ENCODE assay signal across 8 cellular contexts in the genomic region with DNA sequence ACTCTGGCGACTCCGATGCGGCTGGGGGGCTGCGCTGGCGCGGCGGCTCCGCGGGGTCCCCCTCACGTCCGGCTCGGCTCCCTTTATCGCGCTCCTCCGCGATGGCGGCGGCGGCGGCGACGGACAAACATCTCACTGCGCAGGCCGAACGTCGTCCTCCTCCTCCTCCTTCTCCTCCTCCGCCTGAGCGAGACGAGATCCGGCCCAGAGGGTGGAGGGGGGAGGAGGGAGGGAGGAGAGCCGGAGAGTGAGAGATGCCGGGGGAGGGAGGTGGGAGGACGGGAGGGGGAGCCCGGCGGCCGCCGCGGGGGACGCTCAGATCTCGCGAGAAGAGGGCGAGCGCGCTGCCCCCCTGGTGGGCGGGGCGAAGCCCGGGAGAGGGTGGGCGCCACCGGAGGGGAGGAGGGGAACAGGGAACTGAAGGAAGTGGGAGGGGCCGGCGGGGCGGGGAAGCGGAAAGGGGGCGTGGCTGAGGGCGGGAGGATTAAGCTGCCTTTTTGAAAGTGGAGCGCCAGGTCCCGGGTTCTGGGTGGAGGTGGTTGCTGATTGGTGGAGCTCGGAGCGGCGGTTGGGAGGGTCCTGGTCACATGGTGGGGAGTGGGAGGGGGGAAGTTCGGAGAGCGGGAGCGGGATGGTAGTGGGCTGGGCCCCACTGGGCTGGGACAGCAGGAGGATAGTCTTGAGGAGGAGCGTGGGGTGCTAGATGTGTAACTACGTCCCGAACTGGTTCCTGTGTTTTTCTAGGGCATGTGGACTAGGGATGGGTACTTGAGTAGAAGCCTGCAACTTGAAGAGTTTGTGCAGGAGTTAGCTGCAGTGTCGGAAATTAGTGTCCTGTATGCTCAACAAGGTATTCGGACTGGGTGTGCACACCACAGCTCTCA. TPM values are rescaled to one million over a fixed set of nuclear protein-coding genes. Genes with fewer than 3 reads are reported as not detected.
DNase-seq lines count a peak whose midpoint lies in the region; ATAC-seq, FAIRE-seq and TF ChIP-seq lines count a peak whose summit lies in the region.

A gene (minus strand): TSS at position 159 of the 884 bp plus-strand sequence. CDS start 354 bp downstream, outside the sequence.

- H3K27ac ChIP-seq in psoas muscle = peak within 1 kb of the TSS; percentile 96

- H3K4me3 ChIP-seq in psoas muscle = peak within 1 kb of the TSS; percentile 91

- H3K36me3 Mint-ChIP-seq in T-helper 17 cell (ENCODE audit: low read depth) = no peaks in the 10 kb centered on the region

- H3K27me3 Mint-ChIP-seq in T-helper 17 cell = no peaks in the 10 kb centered on the region

- intact Hi-C loops in left ventricle myocardium superior (cut with micrococcal nuclease) = no loop called here
- intact Hi-C loops in psoas muscle (cut with DNase I) = loop anchor here (5.0 to 10.0 kb wide), 3 partner anchors 91 to 628 kb away; a partner anchor contains a TSS

- H3K36me3 ChIP-seq in psoas muscle (ENCODE audit: insufficient read depth in 1 of 2, low read depth in 1 of 2) = peaks cover 0 to 4% of the 10 kb centered on the region in 2 donors

- H3K4me1 ChIP-seq in psoas muscle = peaks cover 33% of the 10 kb centered on the region

- peak; percentile 83 for TF ChIP-seq POLR2A in GM15510 (IDR thresholded peaks at IDR 0.05; ENCODE audit: borderline replicate concordance, extremely low read depth, insufficient read length)

- DNase-seq in NCI-H1694 treated with DMSO at 0.1 percent for 48 hours (lab: John Stamatoyannopoulos, UW) = peak; percentile 96
- peak; percentile 99 to 100 (median 100) for DNase-seq in T-helper 17 cell
- DNase-seq in amygdala (lab: John Stamatoyannopoulos, UW) = peak; percentile 92 to 100 (median 98)
- DNase-seq in left ventricle myocardium superior = peak; percentile 98
- DNase-seq in psoas muscle = peak; percentile 99
- peak; percentile 98 for DNase-seq in urothelium cell line (ENCODE audit: low spot score)

- WGBS in psoas muscle, 3 donors = 0 to 1% (median 1%) methylated on average over 45 to 68 of the region's 68 CpGs

- H3K9me3 ChIP-seq in T-helper 17 cell (ENCODE audit: control insufficient read depth, low read length, poor library complexity, severe bottlenecking) = no peaks in the 10 kb centered on the region
- no peaks in the 10 kb centered on the region for H3K9me3 ChIP-seq in psoas muscle

- TF ChIP-seq CTCF in psoas muscle (IDR thresholded peaks at IDR 0.05) = no peak

- ATAC-seq in HG02885 (IDR thresholded peaks at IDR 0.05; ENCODE audit: poor library complexity, unreplicated experiment) (peak; percentile 78), T-helper 17 cell (peak; percentile 88), left ventricle myocardium superior (peak; percentile 98), psoas muscle (peak; percentile 97 to 98 (median 98))

- peak within 1 kb of the TSS; percentile 97 for H3K4me3 Mint-ChIP-seq in T-helper 17 cell

- H3K27me3 ChIP-seq in psoas muscle (ENCODE audit: insufficient read depth in 3 of 3, low read length in 2 of 3) = no peaks in the 10 kb centered on the region

- H3K27ac Mint-ChIP-seq in T-helper 17 cell = peak within 1 kb of the TSS; percentile 88

- peaks cover 18% of the 10 kb centered on the region for H3K4me1 Mint-ChIP-seq in T-helper 17 cell

- FAIRE-seq in urothelium cell line (lab: Jason Lieb, UNC) = peak; percentile 84

RNA-seq across cellular contexts. Expression of the gene that starts here (rescaled TPM):
- total RNA-seq in T-helper 17 cell = 10 to 100 TPM; 94.8 to 99.7 TPM
- 77.5 TPM for total RNA-seq in left ventricle myocardium superior
- total RNA-seq in psoas muscle = 100 to 1,000 TPM; 103 to 173 (median 126) TPM
- polyA plus RNA-seq in psoas muscle = 100 to 1,000 TPM; 109 to 218 (median 128) TPM

Comparison
In these comparisons a context has a peak if more than half of its experiments do, and no peak if none do; other contexts are left out.
1. Peak in every context shown above with its lines: DNase-seq, ATAC-seq, H3K4me3 ChIP-seq and H3K27ac ChIP-seq.